In genomic region chr11:33128739-33129138, GRCh38 we compare ENCODE assay signal across 16 cellular contexts. TPM values are rescaled to one million over a fixed set of nuclear protein-coding genes. Genes with fewer than 3 reads are reported as not detected.
A peak's percentile ranks its signal among the peaks of the same experiment; 100 is the strongest.
DNase-seq lines count a peak whose midpoint lies in the region; ATAC-seq and TF ChIP-seq lines count a peak whose summit lies in the region.
"Had no signal": no experiment of that assay in that cellular context is flagged by ENCODE, and none has a peak within 500 bp of the region (broad histone marks: within the 10 kb centered on the region; RNA-seq: fewer than 3 reads in every experiment).

No MANE protein-coding gene starts in this region.

- H3K4me1 ChIP-seq in CD4-positive, CD25-positive, alpha-beta regulatory T cell (ENCODE audit: control insufficient read depth, insufficient read depth, low read length, poor library complexity, severe bottlenecking), result peaks cover 10% of the 10 kb centered on the region
- H3K4me1 ChIP-seq: BE2C had no signal

- H3K9me3 ChIP-seq in CD4-positive, CD25-positive, alpha-beta regulatory T cell (ENCODE audit: control insufficient read depth in 2 of 2, low read length in 2 of 2), result no peaks in the 10 kb centered on the region
- H3K9me3 ChIP-seq: BE2C had no signal

- H3K9me3 Mint-ChIP-seq in CD4-positive, CD25-positive, alpha-beta regulatory T cell, result no peaks in the 10 kb centered on the region
- no peaks in the 10 kb centered on the region for H3K9me3 Mint-ChIP-seq in naive thymus-derived CD8-positive, alpha-beta T cell
- peaks cover 1% of the 10 kb centered on the region for H3K9me3 Mint-ChIP-seq in glutamatergic neuron (ENCODE audit: unreplicated experiment)
- H3K9me3 Mint-ChIP-seq: CD8-positive, alpha-beta memory T cell had no signal

- H3K27ac Mint-ChIP-seq in CD4-positive, CD25-positive, alpha-beta regulatory T cell, result peak overlapping the region in 1 of 3 donors; percentile 60
- H3K27ac Mint-ChIP-seq in naive thymus-derived CD8-positive, alpha-beta T cell, result peak overlapping the region in 1 of 10 donors; percentile 58
- no peak overlapping the region for H3K27ac Mint-ChIP-seq in glutamatergic neuron (ENCODE audit: unreplicated experiment)

- H3K36me3 ChIP-seq in CD4-positive, CD25-positive, alpha-beta regulatory T cell (ENCODE audit: control insufficient read depth, insufficient read depth, low read length), result no peaks in the 10 kb centered on the region
- H3K36me3 ChIP-seq: BE2C had no signal

- ATAC-seq in CD4-positive, CD25-positive, alpha-beta regulatory T cell (ENCODE audit: low read depth in 2 of 2), result no peak
- ATAC-seq in naive thymus-derived CD8-positive, alpha-beta T cell, result no peak
- ATAC-seq: K562 had no signal

- H3K36me3 Mint-ChIP-seq in CD4-positive, CD25-positive, alpha-beta regulatory T cell, result peaks cover 3% of the 10 kb centered on the region
- peaks cover 0 to 4% (median 2%) of the 10 kb centered on the region in 3 donors for H3K36me3 Mint-ChIP-seq in naive thymus-derived CD8-positive, alpha-beta T cell
- H3K36me3 Mint-ChIP-seq in glutamatergic neuron (ENCODE audit: unreplicated experiment), result no peaks in the 10 kb centered on the region

- POLR2A ChIA-PET in naive thymus-derived CD8-positive, alpha-beta T cell (lab: Charles Lee), result no interaction called here

- H3K27me3 Mint-ChIP-seq in CD4-positive, CD25-positive, alpha-beta regulatory T cell, result no peaks in the 10 kb centered on the region
- no peaks in the 10 kb centered on the region for H3K27me3 Mint-ChIP-seq in naive thymus-derived CD8-positive, alpha-beta T cell
- no peaks in the 10 kb centered on the region for H3K27me3 Mint-ChIP-seq in glutamatergic neuron (ENCODE audit: unreplicated experiment)
- H3K27me3 Mint-ChIP-seq: CD8-positive, alpha-beta memory T cell had no signal

- TF ChIP-seq CTCF in C4-2B (conservative IDR thresholded peaks at IDR 0.05) (no peak), VCaP (conservative IDR thresholded peaks at IDR 0.05) (no peak), glutamatergic neuron (IDR thresholded peaks at IDR 0.05; ENCODE audit: partially characterized antibody, unreplicated experiment) (no peak)

- H3K27me3 ChIP-seq in CD4-positive, CD25-positive, alpha-beta regulatory T cell (ENCODE audit: control insufficient read depth, insufficient read depth, low read length), result no peaks in the 10 kb centered on the region
- H3K27me3 ChIP-seq: BE2C had no signal

- peak overlapping the region in 1 of 4 donors; percentile 21 for H3K4me3 Mint-ChIP-seq in CD4-positive, CD25-positive, alpha-beta regulatory T cell
- H3K4me3 Mint-ChIP-seq in naive thymus-derived CD8-positive, alpha-beta T cell, result no peak overlapping the region
- no peak overlapping the region for H3K4me3 Mint-ChIP-seq in glutamatergic neuron (ENCODE audit: unreplicated experiment)
- H3K4me3 Mint-ChIP-seq: CD8-positive, alpha-beta memory T cell had no signal

- no peak for DNase-seq in CD4-positive, CD25-positive, alpha-beta regulatory T cell
- DNase-seq in left kidney (ENCODE audit: low read depth, low spot score) (peak; percentile 9), GDM1 (lab: John Stamatoyannopoulos, UW) (no peak), glutamatergic neuron (no peak)
- no peak for DNase-seq in naive thymus-derived CD8-positive, alpha-beta T cell
- DNase-seq: BE2C; CD8-positive, alpha-beta memory T cell; NCI-H1092; NCI-H1694 treated with DMSO at 0.1 percent for 48 hours; NCI-H2171; NCI-H446 treated with DMSO at 0.1 percent for 48 hours; NCI-H748 treated with DMSO at 0.1 percent for 48 hours; PC-9 had no signal

- H3K27ac ChIP-seq in C4-2B (peak overlapping the region; percentile 30; the same call in 1 of the 2 replicates), VCaP (peak overlapping the region; percentile 48)
- peak overlapping the region; percentile 23 for H3K27ac ChIP-seq in CD4-positive, CD25-positive, alpha-beta regulatory T cell (ENCODE audit: insufficient read depth, low read length, poor library complexity, severe bottlenecking)

- peaks cover 10 to 22% (median 17%) of the 10 kb centered on the region in 4 donors for H3K4me1 Mint-ChIP-seq in CD4-positive, CD25-positive, alpha-beta regulatory T cell
- H3K4me1 Mint-ChIP-seq in naive thymus-derived CD8-positive, alpha-beta T cell, result peaks cover 0 to 12% (median 2%) of the 10 kb centered on the region in 4 donors
- H3K4me1 Mint-ChIP-seq in glutamatergic neuron (ENCODE audit: low read depth, unreplicated experiment), result peaks cover 6% of the 10 kb centered on the region

- peak overlapping the region; percentile 7 for H3K4me3 ChIP-seq in CD4-positive, CD25-positive, alpha-beta regulatory T cell (ENCODE audit: low read depth, low read length)
- H3K4me3 ChIP-seq: K562, PC-9 had no signal

RNA-seq across cellular contexts. Expression of gene CSTF3, which starts 32.5 kb away (rescaled TPM):
- total RNA-seq in CD4-positive, CD25-positive, alpha-beta regulatory T cell, result 21.4 TPM
- 10 to 100 TPM; 14.3 to 18.8 (median 16.2) TPM for polyA plus RNA-seq in CD4-positive, CD25-positive, alpha-beta regulatory T cell
- 10 to 100 TPM; 27.3 to 31.0 TPM for total RNA-seq in naive thymus-derived CD8-positive, alpha-beta T cell
- 10 to 100 TPM; 11.1 to 17.9 (median 15.4) TPM for polyA plus RNA-seq in naive thymus-derived CD8-positive, alpha-beta T cell
- total RNA-seq in glutamatergic neuron (ENCODE audit: unreplicated experiment), result 45.3 TPM
